ENCODE assay signal across 1 cellular context in the genomic region with DNA sequence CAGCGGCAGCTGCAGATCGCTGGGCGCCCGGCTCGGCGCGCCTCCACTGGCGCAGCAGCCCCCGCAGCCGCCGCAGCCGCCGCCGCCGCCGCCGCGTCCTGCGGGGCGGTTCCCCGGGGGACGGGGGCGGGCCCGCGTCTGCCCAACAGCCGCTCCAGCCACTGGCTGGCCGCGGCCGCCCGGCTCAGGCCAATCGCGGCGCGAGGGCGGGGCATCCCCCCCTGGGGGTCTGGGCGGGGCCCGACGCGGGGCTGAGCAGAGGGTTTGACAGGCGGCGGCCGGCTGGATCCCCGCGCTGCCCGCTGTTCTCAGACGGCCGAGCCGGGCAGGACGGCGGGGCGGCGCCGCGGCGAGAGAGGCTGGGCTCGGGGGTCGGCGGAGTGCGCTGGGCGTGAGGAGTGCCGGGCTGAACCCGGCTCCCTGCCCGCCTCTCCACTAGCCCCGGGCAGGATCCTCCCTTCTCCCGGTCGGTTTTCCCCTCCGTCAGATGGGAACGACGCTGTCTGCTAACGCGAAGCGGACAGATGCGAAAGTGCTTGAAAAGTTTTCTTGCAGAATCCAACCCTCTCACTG.
TF ChIP-seq lines count a peak whose summit lies in the region.

A gene (minus strand): TSS at position 56 of the 573 bp plus-strand sequence. CDS start 1,100 bp downstream, outside the sequence.

TF ChIP-seq in SK-N-SH treated with all-trans-retinoic acid at 6 μM for 48 hours, 23 proteins besides CTCF, POLR2A, EP300 and RAD21 (continued from another document):
- TF ChIP-seq, protein P1, sequence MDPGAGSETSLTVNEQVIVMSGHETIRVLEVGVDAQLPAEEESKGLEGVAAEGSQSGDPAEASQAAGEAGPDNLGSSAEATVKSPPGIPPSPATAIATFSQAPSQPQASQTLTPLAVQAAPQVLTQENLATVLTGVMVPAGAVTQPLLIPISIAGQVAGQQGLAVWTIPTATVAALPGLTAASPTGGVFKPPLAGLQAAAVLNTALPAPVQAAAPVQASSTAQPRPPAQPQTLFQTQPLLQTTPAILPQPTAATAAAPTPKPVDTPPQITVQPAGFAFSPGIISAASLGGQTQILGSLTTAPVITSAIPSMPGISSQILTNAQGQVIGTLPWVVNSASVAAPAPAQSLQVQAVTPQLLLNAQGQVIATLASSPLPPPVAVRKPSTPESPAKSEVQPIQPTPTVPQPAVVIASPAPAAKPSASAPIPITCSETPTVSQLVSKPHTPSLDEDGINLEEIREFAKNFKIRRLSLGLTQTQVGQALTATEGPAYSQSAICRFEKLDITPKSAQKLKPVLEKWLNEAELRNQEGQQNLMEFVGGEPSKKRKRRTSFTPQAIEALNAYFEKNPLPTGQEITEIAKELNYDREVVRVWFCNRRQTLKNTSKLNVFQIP (CRISPR knock-in tag; IDR thresholded peaks at IDR 0.05; ENCODE audit: borderline replicate concordance, low read depth): no peak
- TF ChIP-seq, protein P2, sequence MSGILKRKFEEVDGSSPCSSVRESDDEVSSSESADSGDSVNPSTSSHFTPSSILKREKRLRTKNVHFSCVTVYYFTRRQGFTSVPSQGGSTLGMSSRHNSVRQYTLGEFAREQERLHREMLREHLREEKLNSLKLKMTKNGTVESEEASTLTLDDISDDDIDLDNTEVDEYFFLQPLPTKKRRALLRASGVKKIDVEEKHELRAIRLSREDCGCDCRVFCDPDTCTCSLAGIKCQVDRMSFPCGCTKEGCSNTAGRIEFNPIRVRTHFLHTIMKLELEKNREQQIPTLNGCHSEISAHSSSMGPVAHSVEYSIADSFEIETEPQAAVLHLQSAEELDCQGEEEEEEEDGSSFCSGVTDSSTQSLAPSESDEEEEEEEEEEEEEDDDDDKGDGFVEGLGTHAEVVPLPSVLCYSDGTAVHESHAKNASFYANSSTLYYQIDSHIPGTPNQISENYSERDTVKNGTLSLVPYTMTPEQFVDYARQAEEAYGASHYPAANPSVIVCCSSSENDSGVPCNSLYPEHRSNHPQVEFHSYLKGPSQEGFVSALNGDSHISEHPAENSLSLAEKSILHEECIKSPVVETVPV (CRISPR knock-in tag; IDR thresholded peaks at IDR 0.05): no peak
- no peak for TF ChIP-seq ZNF70 (CRISPR knock-in tag; IDR thresholded peaks at IDR 0.05)
- no peak for TF ChIP-seq SNAI2 (CRISPR knock-in tag; IDR thresholded peaks at IDR 0.05)
TF ChIP-seq in SK-N-SH treated with all-trans-retinoic acid at 6 μM for 48 hours: peak in this region for 0.
